ENCODE assay signal across 12 cellular contexts in the genomic region with DNA sequence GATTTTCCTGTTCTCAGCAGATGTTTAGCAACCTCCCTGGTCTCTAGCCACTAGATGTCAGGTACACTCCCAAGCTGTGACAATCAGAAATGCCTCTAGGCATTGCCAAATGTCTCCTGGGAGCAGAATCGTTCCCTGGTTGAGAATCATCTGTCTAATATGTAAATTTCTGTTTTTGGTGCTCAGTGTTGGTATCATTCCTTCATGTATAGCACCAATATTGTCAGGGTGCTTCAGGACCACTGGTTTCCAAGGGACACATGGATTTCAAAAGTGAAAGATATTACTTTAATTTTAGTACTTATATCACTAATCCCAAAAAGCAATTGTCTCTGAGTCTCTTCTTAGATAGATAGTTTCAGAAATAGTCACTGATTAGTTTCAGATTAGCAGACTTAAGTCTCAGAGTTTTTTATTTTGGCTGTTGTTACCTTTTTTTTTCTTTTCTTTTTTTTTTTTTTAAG.
DNase-seq lines count a peak whose midpoint lies in the region; ATAC-seq and TF ChIP-seq lines count a peak whose summit lies in the region.
"Had no signal": no experiment of that assay in that cellular context is flagged by ENCODE, and none has a peak within 500 bp of the region (broad histone marks: within the 10 kb centered on the region; RNA-seq: fewer than 3 reads in every experiment).

No MANE protein-coding gene starts in this region.

- H3K4me3 ChIP-seq in SK-N-SH (ENCODE audit: low read depth in 2 of 2, low read length in 1 of 2) (no peak overlapping the region), trophoblast cell (ENCODE audit: low read depth, low read length) (no peak overlapping the region)
- H3K4me3 ChIP-seq: SJCRH30 had no signal

- H2BK120ac ChIP-seq in trophoblast cell (ENCODE audit: insufficient read depth, low read length, poor library complexity): no peak overlapping the region

- TF ChIP-seq RAD21 in SK-N-SH (IDR thresholded peaks at IDR 0.05; ENCODE audit: low read length): no peak

- no peaks in the 10 kb centered on the region for H3F3A ChIP-seq in SK-N-SH (replicated peaks; ENCODE audit: insufficient read depth)

- ATAC-seq in SK-N-SH treated with all-trans-retinoic acid at 6 μM for 48 hours (0 out of 3 replicates have a peak, but pooled peaks have one; percentile 28), GM21737 (IDR thresholded peaks at IDR 0.05; ENCODE audit: unreplicated experiment) (peak; percentile 68), HG03432 (IDR thresholded peaks at IDR 0.05; ENCODE audit: unreplicated experiment) (peak; percentile 87)
- ATAC-seq: naive thymus-derived CD4-positive, alpha-beta T cell had no signal

- H2AFZ ChIP-seq in SK-N-SH (ENCODE audit: low read depth) (no peak overlapping the region), trophoblast cell (ENCODE audit: insufficient read depth, low read length, poor library complexity) (no peak overlapping the region)

- H3K14ac ChIP-seq in trophoblast cell (ENCODE audit: low read length): no peak overlapping the region

- no peak overlapping the region for H3K23ac ChIP-seq in trophoblast cell (ENCODE audit: low read length)

- H3K4me1 ChIP-seq in SK-N-SH (ENCODE audit: control insufficient read depth in 1 of 2, insufficient read depth in 2 of 2, low read depth in 1 of 2, low read length in 1 of 2): no peaks in the 10 kb centered on the region; a peak in 1 of 4 replicates
- no peaks in the 10 kb centered on the region for H3K4me1 ChIP-seq in trophoblast cell (ENCODE audit: control insufficient read depth in 1 of 2, insufficient read depth in 2 of 2, low read length in 2 of 2)
- H3K4me1 ChIP-seq: SJCRH30 had no signal

- H3K79me2 ChIP-seq in SK-N-SH (ENCODE audit: insufficient read depth): no peaks in the 10 kb centered on the region
- H3K79me2 ChIP-seq in trophoblast cell (ENCODE audit: control insufficient read depth, insufficient read depth, low read length, poor library complexity): no peaks in the 10 kb centered on the region

- POLR2A ChIA-PET in SK-N-SH (lab: Yijun Ruan, JAX): no interaction called here

- H2BK12ac ChIP-seq in trophoblast cell (ENCODE audit: low read length): no peak overlapping the region

- H4K8ac ChIP-seq in trophoblast cell (ENCODE audit: low read depth, low read length): no peak overlapping the region

- H3K36me3 Mint-ChIP-seq in activated T-cell treated with anti-CD3 and anti-CD28 coated beads, Interleukin-2, amount 50 U/mL, for 24 hours (ENCODE audit: low read depth): no peaks in the 10 kb centered on the region

- TF ChIP-seq EP300 in SK-N-SH (IDR thresholded peaks at IDR 0.05; ENCODE audit: borderline replicate concordance in 1 of 2, low read depth in 1 of 2, low read length in 1 of 2): no peak

- H3K4ac ChIP-seq in trophoblast cell (ENCODE audit: low read depth, low read length): no peak overlapping the region

- no peak overlapping the region for H3K4me3 Mint-ChIP-seq in activated T-cell treated with anti-CD3 and anti-CD28 coated beads, Interleukin-2, amount 50 U/mL, for 24 hours

- no peak for TF ChIP-seq CTCF in SK-N-SH (IDR thresholded peaks at IDR 0.05)

- DNase-seq in SK-N-SH: no peak
- DNase-seq in trophoblast cell: peak; percentile 16 to 41
- DNase-seq in kidney tubule cell (ENCODE audit: low spot score): no peak
- no peak for DNase-seq in EL
- no peak for DNase-seq in activated T-cell treated with anti-CD3 and anti-CD28 coated beads, Interleukin-2, amount 50 U/mL, for 24 hours
- DNase-seq: naive thymus-derived CD4-positive, alpha-beta T cell; NCI-H1694 treated with DMSO at 0.1 percent for 48 hours; SJCRH30; small intestine had no signal

- no peaks in the 10 kb centered on the region for H3K36me3 ChIP-seq in SK-N-SH (replicated peaks in 1 of 2; ENCODE audit: control insufficient read depth in 1 of 2, insufficient read depth in 2 of 2, low read length in 1 of 2)
- no peaks in the 10 kb centered on the region for H3K36me3 ChIP-seq in trophoblast cell (ENCODE audit: control insufficient read depth in 1 of 2, insufficient read depth in 2 of 2, low read length in 2 of 2)
- H3K36me3 ChIP-seq: SJCRH30 had no signal

- H4K20me1 ChIP-seq in SK-N-SH (ENCODE audit: insufficient read depth): no peaks in the 10 kb centered on the region

- H3K4me2 ChIP-seq in SK-N-SH (no peak overlapping the region), trophoblast cell (ENCODE audit: low read length) (no peak overlapping the region)

- WGBS in SK-N-SH (ENCODE audit: low lambda C conversion rate): 9% methylated on average over 1 of the region's 1 CpG
- no CpG with 5 or more reads among the region's 1 CpG for whole genome bisulfite sequencing in trophoblast cell (ENCODE audit: extremely low coverage, insufficient coverage, insufficient read length)

- H3K18ac ChIP-seq in trophoblast cell (ENCODE audit: low read length): no peak overlapping the region

- H3K27ac ChIP-seq in SK-N-SH (ENCODE audit: low read depth in 2 of 2, low read length in 1 of 2) (no peak overlapping the region), trophoblast cell (ENCODE audit: low read depth, low read length) (no peak overlapping the region)
- H3K27ac ChIP-seq: SJCRH30 had no signal

- no peak overlapping the region for H3K27ac Mint-ChIP-seq in activated T-cell treated with anti-CD3 and anti-CD28 coated beads, Interleukin-2, amount 50 U/mL, for 24 hours
- H3K27ac Mint-ChIP-seq: naive thymus-derived CD4-positive, alpha-beta T cell had no signal

- H3K9ac ChIP-seq in SK-N-SH (no peak overlapping the region), trophoblast cell (ENCODE audit: low read length) (no peak overlapping the region)

- H3K27me3 Mint-ChIP-seq in activated T-cell treated with anti-CD3 and anti-CD28 coated beads, Interleukin-2, amount 50 U/mL, for 24 hours: no peaks in the 10 kb centered on the region

- no peak overlapping the region for H2BK5ac ChIP-seq in trophoblast cell (ENCODE audit: low read depth, low read length, poor library complexity)

- H3K9me2 ChIP-seq in SK-N-SH: 0 out of 2 replicates have a peak, but pooled peaks cover 3% of the 10 kb centered on the region

- H3K9me3 Mint-ChIP-seq in activated T-cell treated with anti-CD3 and anti-CD28 coated beads, Interleukin-2, amount 50 U/mL, for 24 hours: peaks cover 19% of the 10 kb centered on the region

- H3K4me1 Mint-ChIP-seq in activated T-cell treated with anti-CD3 and anti-CD28 coated beads, Interleukin-2, amount 50 U/mL, for 24 hours (ENCODE audit: low read depth): peaks cover 5% of the 10 kb centered on the region

- H4K91ac ChIP-seq in trophoblast cell (ENCODE audit: low read depth, low read length): no peak overlapping the region

- CTCF ChIA-PET in SK-N-SH (lab: Yijun Ruan, JAX): no interaction called here

- no peak overlapping the region for H4K12ac ChIP-seq in trophoblast cell (ENCODE audit: low read depth, low read length)

- H3K27me3 ChIP-seq in SK-N-SH (ENCODE audit: insufficient read depth) (no peaks in the 10 kb centered on the region), trophoblast cell (ENCODE audit: insufficient read depth, low read length) (no peaks in the 10 kb centered on the region)
- H3K27me3 ChIP-seq: SJCRH30 had no signal

- H3K79me1 ChIP-seq in trophoblast cell (ENCODE audit: low read length): no peaks in the 10 kb centered on the region

- H2AK5ac ChIP-seq in trophoblast cell (ENCODE audit: low read length): no peak overlapping the region

- no peaks in the 10 kb centered on the region for H3K9me3 ChIP-seq in SK-N-SH
- H3K9me3 ChIP-seq in trophoblast cell (ENCODE audit: insufficient read depth, low read depth, low read length): peaks cover 5% of the 10 kb centered on the region
- H3K9me3 ChIP-seq: SJCRH30 had no signal

TF ChIP-seq in SK-N-SH treated with all-trans-retinoic acid at 6 μM for 48 hours, 23 proteins besides CTCF, POLR2A, EP300 and RAD21 (continues in another document):
- no peak for TF ChIP-seq SNAI2 (CRISPR knock-in tag; IDR thresholded peaks at IDR 0.05)
- TF ChIP-seq BACH2 (CRISPR knock-in tag; IDR thresholded peaks at IDR 0.05; ENCODE audit: borderline replicate concordance): no peak
- TF ChIP-seq TCF4 (CRISPR knock-in tag; IDR thresholded peaks at IDR 0.05; ENCODE audit: borderline replicate concordance): no peak
- TF ChIP-seq ZNF565 (CRISPR knock-in tag; conservative IDR thresholded peaks at IDR 0.05; ENCODE audit: low read depth): no peak
- TF ChIP-seq, protein P1, sequence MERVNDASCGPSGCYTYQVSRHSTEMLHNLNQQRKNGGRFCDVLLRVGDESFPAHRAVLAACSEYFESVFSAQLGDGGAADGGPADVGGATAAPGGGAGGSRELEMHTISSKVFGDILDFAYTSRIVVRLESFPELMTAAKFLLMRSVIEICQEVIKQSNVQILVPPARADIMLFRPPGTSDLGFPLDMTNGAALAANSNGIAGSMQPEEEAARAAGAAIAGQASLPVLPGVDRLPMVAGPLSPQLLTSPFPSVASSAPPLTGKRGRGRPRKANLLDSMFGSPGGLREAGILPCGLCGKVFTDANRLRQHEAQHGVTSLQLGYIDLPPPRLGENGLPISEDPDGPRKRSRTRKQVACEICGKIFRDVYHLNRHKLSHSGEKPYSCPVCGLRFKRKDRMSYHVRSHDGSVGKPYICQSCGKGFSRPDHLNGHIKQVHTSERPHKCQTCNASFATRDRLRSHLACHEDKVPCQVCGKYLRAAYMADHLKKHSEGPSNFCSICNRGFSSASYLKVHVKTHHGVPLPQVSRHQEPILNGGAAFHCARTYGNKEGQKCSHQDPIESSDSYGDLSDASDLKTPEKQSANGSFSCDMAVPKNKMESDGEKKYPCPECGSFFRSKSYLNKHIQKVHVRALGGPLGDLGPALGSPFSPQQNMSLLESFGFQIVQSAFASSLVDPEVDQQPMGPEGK (CRISPR knock-in tag; IDR thresholded peaks at IDR 0.05; ENCODE audit: borderline replicate concordance): no peak

TF ChIP-seq in SK-N-SH, 30 proteins besides CTCF, POLR2A, EP300 and RAD21:
- TF ChIP-seq FOXM1 (IDR thresholded peaks at IDR 0.05; ENCODE audit: low read depth): no peak
- TF ChIP-seq, protein P2, sequence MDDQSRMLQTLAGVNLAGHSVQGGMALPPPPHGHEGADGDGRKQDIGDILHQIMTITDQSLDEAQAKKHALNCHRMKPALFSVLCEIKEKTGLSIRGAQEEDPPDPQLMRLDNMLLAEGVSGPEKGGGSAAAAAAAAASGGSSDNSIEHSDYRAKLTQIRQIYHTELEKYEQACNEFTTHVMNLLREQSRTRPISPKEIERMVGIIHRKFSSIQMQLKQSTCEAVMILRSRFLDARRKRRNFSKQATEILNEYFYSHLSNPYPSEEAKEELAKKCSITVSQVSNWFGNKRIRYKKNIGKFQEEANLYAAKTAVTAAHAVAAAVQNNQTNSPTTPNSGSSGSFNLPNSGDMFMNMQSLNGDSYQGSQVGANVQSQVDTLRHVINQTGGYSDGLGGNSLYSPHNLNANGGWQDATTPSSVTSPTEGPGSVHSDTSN (IDR thresholded peaks at IDR 0.05): no peak

Comparison
In these comparisons a context has a peak if more than half of its experiments do, and no peak if none do; other contexts are left out.
1. ATAC-seq: peak in every context shown above with its lines; median percentile 87 in HG03432; 68 in GM21737; 28 in SK-N-SH treated with all-trans-retinoic acid at 6 μM for 48 hours.
2. DNase-seq: peak in trophoblast cell (2 of 2); none in SK-N-SH (single experiment), kidney tubule cell (single experiment), EL (single experiment) and activated T-cell treated with anti-CD3 and anti-CD28 coated beads, Interleukin-2, amount 50 U/mL, for 24 hours (single experiment).